ENCODE assay signal across 24 cellular contexts in genomic region chr1:30449428-30450147, GRCh38.
"Had no signal": no experiment of that assay in that cellular context is flagged by ENCODE, and none has a peak within 500 bp of the region (broad histone marks: within the 10 kb centered on the region; RNA-seq: fewer than 3 reads in every experiment).

No MANE protein-coding gene starts in this region.

- H3K4me1 Mint-ChIP-seq: activated CD4-positive, alpha-beta memory T cell treated with anti-CD3 and anti-CD28 coated beads, Interleukin-2, amount 10 ng/mL, durations not matched to agents 7 days and 5 days; activated CD4-positive, alpha-beta T cell treated with anti-CD3 and anti-CD28 coated beads, Interleukin-2, amount 10 ng/mL, durations not matched to agents 24 days and 14 days had no signal

- DNase-seq: activated CD4-positive, alpha-beta memory T cell treated with anti-CD3 and anti-CD28 coated beads, Interleukin-2, amount 10 ng/mL, durations not matched to agents 7 days and 5 days; activated CD4-positive, CD25-positive, alpha-beta regulatory T cell treated with anti-CD3 and anti-CD28 coated beads, Interleukin-2, amount 50 U/mL, for 72 hours; activated gamma-delta T cell treated with Interleukin-2 at 50 U/mL for 16 hours; activated naive CD4-positive, alpha-beta T cell treated with anti-CD3 and anti-CD28 coated beads, Interleukin-2, amount 50 U/mL, for 16 hours; amniotic stem cell; central memory CD4-positive, alpha-beta T cell; effector CD4-positive, alpha-beta T cell; left ventricle myocardium inferior; mucosa of descending colon; ovary; psoas muscle; stimulated activated naive CD4-positive, alpha-beta T cell; SW 1271; T-helper 9 cell had no signal

- H3K4me3 Mint-ChIP-seq: activated CD4-positive, alpha-beta memory T cell treated with anti-CD3 and anti-CD28 coated beads, Interleukin-2, amount 10 ng/mL, durations not matched to agents 7 days and 5 days; activated CD4-positive, alpha-beta T cell treated with anti-CD3 and anti-CD28 coated beads, Interleukin-2, amount 10 ng/mL, durations not matched to agents 24 days and 14 days; activated T-helper 1 cell treated with anti-CD3 and anti-CD28 coated beads, Interleukin-12 subunit alpha, Interleukin-12 subunit beta, Interleukin-2, Interleukin-4 antibody, amounts not matched to agents 30 ng/mL and 10 ng/mL and 1 ng/mL, durations not matched to agents 14 hours and 24 hours and 36 hours; dendritic cell treated with granulocyte-macrophage colony-stimulating factor and Interleukin-4, amounts not matched to agents 40 ng/mL and 50 ng/mL, for 4 days; natural killer cell treated with Interleukin-12 subunit alpha and Interleukin-12 subunit beta and Interleukin-15 and Interleukin-18, amount 100 ng/mL, for 72 hours; T-helper 1 cell treated with Interleukin-12 subunit alpha and Interleukin-12 subunit beta and Interleukin-4 antibody, amounts not matched to agents 30 μg/mL and 1 μg/mL, for 36 hours had no signal

- H3K4me3 ChIP-seq: left ventricle myocardium inferior, lung, mucosa of descending colon, ovary, psoas muscle, suprapubic skin, tibial artery had no signal

- H3K27ac Mint-ChIP-seq: activated CD4-positive, alpha-beta memory T cell treated with anti-CD3 and anti-CD28 coated beads, Interleukin-2, amount 10 ng/mL, durations not matched to agents 7 days and 5 days; activated CD4-positive, alpha-beta T cell treated with anti-CD3 and anti-CD28 coated beads, Interleukin-2, amount 10 ng/mL, durations not matched to agents 24 days and 14 days; activated T-helper 1 cell treated with anti-CD3 and anti-CD28 coated beads, Interleukin-12 subunit alpha, Interleukin-12 subunit beta, Interleukin-2, Interleukin-4 antibody, amounts not matched to agents 30 ng/mL and 10 ng/mL and 1 ng/mL, durations not matched to agents 14 hours and 24 hours and 36 hours; dendritic cell treated with granulocyte-macrophage colony-stimulating factor and Interleukin-4, amounts not matched to agents 40 ng/mL and 50 ng/mL, for 4 days; natural killer cell treated with Interleukin-12 subunit alpha and Interleukin-12 subunit beta and Interleukin-15 and Interleukin-18, amount 100 ng/mL, for 72 hours; T-helper 1 cell treated with Interleukin-12 subunit alpha and Interleukin-12 subunit beta and Interleukin-4 antibody, amounts not matched to agents 30 μg/mL and 1 μg/mL, for 36 hours had no signal

- H3K27me3 ChIP-seq: neutrophil, ovary, suprapubic skin had no signal

- H3K4me1 ChIP-seq: left ventricle myocardium inferior, psoas muscle, suprapubic skin, tibial artery had no signal

- H3K36me3 ChIP-seq: left ventricle myocardium inferior, neutrophil, ovary, suprapubic skin, tibial artery had no signal

- H3K9me3 Mint-ChIP-seq: activated CD4-positive, alpha-beta memory T cell treated with anti-CD3 and anti-CD28 coated beads, Interleukin-2, amount 10 ng/mL, durations not matched to agents 7 days and 5 days; activated CD4-positive, alpha-beta T cell treated with anti-CD3 and anti-CD28 coated beads, Interleukin-2, amount 10 ng/mL, durations not matched to agents 24 days and 14 days; dendritic cell treated with granulocyte-macrophage colony-stimulating factor and Interleukin-4, amounts not matched to agents 40 ng/mL and 50 ng/mL, for 4 days; natural killer cell treated with Interleukin-12 subunit alpha and Interleukin-12 subunit beta and Interleukin-15 and Interleukin-18, amount 100 ng/mL, for 72 hours; T-helper 1 cell treated with Interleukin-12 subunit alpha and Interleukin-12 subunit beta and Interleukin-4 antibody, amounts not matched to agents 30 μg/mL and 1 μg/mL, for 36 hours had no signal

- H3K36me3 Mint-ChIP-seq: natural killer cell treated with Interleukin-12 subunit alpha and Interleukin-12 subunit beta and Interleukin-15 and Interleukin-18, amount 100 ng/mL, for 72 hours had no signal

- H3K9me3 ChIP-seq: mucosa of descending colon, neutrophil, ovary, psoas muscle, suprapubic skin, tibial artery had no signal

- ATAC-seq: mucosa of descending colon; natural killer cell treated with Interleukin-12 subunit alpha and Interleukin-12 subunit beta and Interleukin-15 and Interleukin-18, amount 100 ng/mL, for 72 hours; psoas muscle had no signal

- H3K27ac ChIP-seq: epithelial cell of prostate, left ventricle myocardium inferior, neutrophil, ovary, psoas muscle, suprapubic skin, tibial artery had no signal

- H3K27me3 Mint-ChIP-seq: activated CD4-positive, alpha-beta memory T cell treated with anti-CD3 and anti-CD28 coated beads, Interleukin-2, amount 10 ng/mL, durations not matched to agents 7 days and 5 days; activated CD4-positive, alpha-beta T cell treated with anti-CD3 and anti-CD28 coated beads, Interleukin-2, amount 10 ng/mL, durations not matched to agents 24 days and 14 days had no signal
